Comparison of ENCODE assay signal across 1 cellular context in genomic region chr4:139509727-139510410, GRCh38.
TF ChIP-seq lines count a peak whose summit lies in the region.

No MANE protein-coding gene starts in this region.

TF ChIP-seq in WTC11, 78 proteins besides CTCF, POLR2A, EP300 and RAD21 (continued from another document):
- TF ChIP-seq STAT6 (CRISPR knock-in tag; conservative IDR thresholded peaks at IDR 0.05; ENCODE audit: low read depth) = no peak
TF ChIP-seq in WTC11: peak in this region for 1.
